Comparison of ENCODE assay signal across 9 cellular contexts in genomic region chr1:1910033-1910465, GRCh38. TPM values are rescaled to one million over a fixed set of nuclear protein-coding genes. Genes with fewer than 3 reads are reported as not detected.
DNase-seq lines count a peak whose midpoint lies in the region; ATAC-seq lines count a peak whose summit lies in the region.
"Had no signal": no experiment of that assay in that cellular context is flagged by ENCODE, and none has a peak within 500 bp of the region (broad histone marks: within the 10 kb centered on the region; RNA-seq: fewer than 3 reads in every experiment).

No MANE protein-coding gene starts in this region.

- no peaks in the 10 kb centered on the region for H3K27me3 ChIP-seq in iPS-15b (ENCODE audit: control insufficient read depth, insufficient read depth, low read length)

- peaks cover 4% of the 10 kb centered on the region for H3K4me1 ChIP-seq in iPS-15b (ENCODE audit: control insufficient read depth, insufficient read depth, low read length)

- H3K4me3 ChIP-seq in iPS-15b (ENCODE audit: low read depth, low read length): peak overlapping the region; percentile 55

- H3K27me3 Mint-ChIP-seq in T-helper 1 cell treated with Interleukin-12 subunit alpha and Interleukin-12 subunit beta and Interleukin-4 antibody, amounts not matched to agents 30 μg/mL and 1 μg/mL, for 36 hours (ENCODE audit: low read depth): no peaks in the 10 kb centered on the region
- H3K27me3 Mint-ChIP-seq in activated T-helper 17 cell treated with anti-CD3 and anti-CD28 coated beads, Interleukin-2, amount 50 U/mL, for 72 hours: no peaks in the 10 kb centered on the region
- peaks cover 5 to 7% of the 10 kb centered on the region in 2 donors for H3K27me3 Mint-ChIP-seq in stimulated activated naive B cell treated with anti-CD40 and anti-IgM and Interleukin-4, amounts not matched to agents 10 μg/mL and 1 μg/mL and 100 μg/mL, for 72 hours

- H3K4me3 Mint-ChIP-seq in T-helper 1 cell treated with Interleukin-12 subunit alpha and Interleukin-12 subunit beta and Interleukin-4 antibody, amounts not matched to agents 30 μg/mL and 1 μg/mL, for 36 hours: peak overlapping the region; percentile 77
- peak overlapping the region; percentile 85 for H3K4me3 Mint-ChIP-seq in activated T-helper 17 cell treated with anti-CD3 and anti-CD28 coated beads, Interleukin-2, amount 50 U/mL, for 72 hours
- peak overlapping the region; percentile 88 to 91 for H3K4me3 Mint-ChIP-seq in stimulated activated naive B cell treated with anti-CD40 and anti-IgM and Interleukin-4, amounts not matched to agents 10 μg/mL and 1 μg/mL and 100 μg/mL, for 72 hours

- H3K36me3 Mint-ChIP-seq in T-helper 1 cell treated with Interleukin-12 subunit alpha and Interleukin-12 subunit beta and Interleukin-4 antibody, amounts not matched to agents 30 μg/mL and 1 μg/mL, for 36 hours (ENCODE audit: low read depth): no peaks in the 10 kb centered on the region
- H3K36me3 Mint-ChIP-seq in activated T-helper 17 cell treated with anti-CD3 and anti-CD28 coated beads, Interleukin-2, amount 50 U/mL, for 72 hours (ENCODE audit: low read depth): no peaks in the 10 kb centered on the region
- no peaks in the 10 kb centered on the region for H3K36me3 Mint-ChIP-seq in stimulated activated naive B cell treated with anti-CD40 and anti-IgM and Interleukin-4, amounts not matched to agents 10 μg/mL and 1 μg/mL and 100 μg/mL, for 72 hours

- peaks cover 13% of the 10 kb centered on the region for H3K4me1 Mint-ChIP-seq in T-helper 1 cell treated with Interleukin-12 subunit alpha and Interleukin-12 subunit beta and Interleukin-4 antibody, amounts not matched to agents 30 μg/mL and 1 μg/mL, for 36 hours (ENCODE audit: low read depth)
- H3K4me1 Mint-ChIP-seq in activated T-helper 17 cell treated with anti-CD3 and anti-CD28 coated beads, Interleukin-2, amount 50 U/mL, for 72 hours: peaks cover 10% of the 10 kb centered on the region
- H3K4me1 Mint-ChIP-seq in stimulated activated naive B cell treated with anti-CD40 and anti-IgM and Interleukin-4, amounts not matched to agents 10 μg/mL and 1 μg/mL and 100 μg/mL, for 72 hours: peaks cover 19 to 33% of the 10 kb centered on the region in 2 donors

- no peak for ATAC-seq in activated T-helper 17 cell treated with anti-CD3 and anti-CD28 coated beads, Interleukin-2, amount 50 U/mL, for 72 hours (replicated peaks)
- ATAC-seq in stimulated activated naive B cell treated with anti-CD40 and anti-IgM and Interleukin-4, amounts not matched to agents 10 μg/mL and 1 μg/mL and 100 μg/mL, for 72 hours (replicated peaks): no peak

- H3K9ac ChIP-seq in iPS-15b (ENCODE audit: low read depth, low read length): peak overlapping the region; percentile 65

- DNase-seq in T-helper 1 cell: no peak
- DNase-seq in stimulated activated naive B cell treated with anti-CD40 and anti-IgM and Interleukin-4, amounts not matched to agents 10 μg/mL and 1 μg/mL and 100 μg/mL, for 72 hours: no peak
- DNase-seq in GM19240 (ENCODE audit: insufficient read length, low spot score): no peak
- no peak for DNase-seq in NCI-H1105 (lab: John Stamatoyannopoulos, UW)
- DNase-seq in NK-92 treated with Interleukin-12 subunit alpha and Interleukin-12 subunit beta, amount 100 ng/mL, for 24 hours (lab: John Stamatoyannopoulos, UW): no peak
- DNase-seq: NCI-H526 had no signal

- no peaks in the 10 kb centered on the region for H3K9me3 Mint-ChIP-seq in T-helper 1 cell treated with Interleukin-12 subunit alpha and Interleukin-12 subunit beta and Interleukin-4 antibody, amounts not matched to agents 30 μg/mL and 1 μg/mL, for 36 hours
- no peaks in the 10 kb centered on the region for H3K9me3 Mint-ChIP-seq in activated T-helper 17 cell treated with anti-CD3 and anti-CD28 coated beads, Interleukin-2, amount 50 U/mL, for 72 hours
- no peaks in the 10 kb centered on the region for H3K9me3 Mint-ChIP-seq in stimulated activated naive B cell treated with anti-CD40 and anti-IgM and Interleukin-4, amounts not matched to agents 10 μg/mL and 1 μg/mL and 100 μg/mL, for 72 hours

- H3K36me3 ChIP-seq in iPS-15b (ENCODE audit: control insufficient read depth, insufficient read depth, low read length): no peaks in the 10 kb centered on the region

- no peaks in the 10 kb centered on the region for H3K9me3 ChIP-seq in iPS-15b (ENCODE audit: control insufficient read depth, insufficient read depth, low read length)

- H3K27ac Mint-ChIP-seq in T-helper 1 cell treated with Interleukin-12 subunit alpha and Interleukin-12 subunit beta and Interleukin-4 antibody, amounts not matched to agents 30 μg/mL and 1 μg/mL, for 36 hours: peak overlapping the region; percentile 47
- peak overlapping the region; percentile 76 for H3K27ac Mint-ChIP-seq in activated T-helper 17 cell treated with anti-CD3 and anti-CD28 coated beads, Interleukin-2, amount 50 U/mL, for 72 hours
- H3K27ac Mint-ChIP-seq in stimulated activated naive B cell treated with anti-CD40 and anti-IgM and Interleukin-4, amounts not matched to agents 10 μg/mL and 1 μg/mL and 100 μg/mL, for 72 hours: peak overlapping the region; percentile 92

RNA-seq across cellular contexts. Expression of gene CALML6, which starts 5.0 kb away (rescaled TPM):
- 1 to 10 TPM in 1 of 2 donors, under 1 TPM in 1; 0.86 to 1.7 TPM for total RNA-seq in activated T-helper 17 cell treated with anti-CD3 and anti-CD28 coated beads, Interleukin-2, amount 50 U/mL, for 72 hours

RNA-seq across cellular contexts. Expression of gene TMEM52, which starts 9.0 kb away (rescaled TPM):
- 1 to 10 TPM; 1.8 to 2.0 TPM for total RNA-seq in activated T-helper 17 cell treated with anti-CD3 and anti-CD28 coated beads, Interleukin-2, amount 50 U/mL, for 72 hours

RNA-seq across cellular contexts. Expression of gene GNB1, which starts 19.2 kb away (rescaled TPM):
- total RNA-seq in activated T-helper 17 cell treated with anti-CD3 and anti-CD28 coated beads, Interleukin-2, amount 50 U/mL, for 72 hours: 100 to 1,000 TPM; 266 to 410 TPM
